In genomic region chr6:119030759-119031158, GRCh38 we compare ENCODE assay signal across 11 cellular contexts. TPM values are rescaled to one million over a fixed set of nuclear protein-coding genes. Genes with fewer than 3 reads are reported as not detected.
"Had no signal": no experiment of that assay in that cellular context is flagged by ENCODE, and none has a peak within 500 bp of the region (broad histone marks: within the 10 kb centered on the region; RNA-seq: fewer than 3 reads in every experiment).

No MANE protein-coding gene starts in this region.

- DNase-seq: GM23248, GOT3, H7, HFFc6, Karpas-422, KBM-7 had no signal

- H3K4me3 ChIP-seq: GM23248, HAP-1 had no signal

- ATAC-seq: HCT116 had no signal

- FAIRE-seq: HTR-8/SVneo had no signal

- H3K4me2 ChIP-seq: KMS-11 had no signal

- H3K9ac ChIP-seq: GM23248, KMS-11 had no signal

- H3K27ac ChIP-seq: GM23248, KMS-11 had no signal

- H2AFZ ChIP-seq: GM23248 had no signal

- H3K36me3 ChIP-seq: HAP-1 had no signal

- H3K9me3 ChIP-seq: HAP-1 had no signal

RNA-seq across cellular contexts. Expression of gene FAM184A, which starts 47.7 kb away (rescaled TPM):
- total RNA-seq: GM23248, HFFc6, HT-29 had no signal
